In genomic region chr1:230270185-230270939, GRCh38 we compare ENCODE assay signal across 8 cellular contexts.
A peak's percentile ranks its signal among the peaks of the same experiment; 100 is the strongest.
DNase-seq lines count a peak whose midpoint lies in the region; ATAC-seq and TF ChIP-seq lines count a peak whose summit lies in the region.

No MANE protein-coding gene starts in this region.

- H3K27ac ChIP-seq in subcutaneous abdominal adipose tissue (ENCODE audit: low read depth, low read length): peak overlapping the region; percentile 5

- no peaks in the 10 kb centered on the region for H3K27me3 ChIP-seq in subcutaneous abdominal adipose tissue (ENCODE audit: control insufficient read depth in 5 of 5, insufficient read depth in 4 of 5, low read length in 5 of 5)

- H3K4me3 ChIP-seq in GM08714 (ENCODE audit: low read length) (peak overlapping the region; percentile 37; the same call in 1 of the 2 replicates), subcutaneous abdominal adipose tissue (ENCODE audit: low read depth in 1 of 5, low read length in 5 of 5) (no peak overlapping the region)

- intact Hi-C loops in sciatic nerve (cut with DNase I): no loop called here

- no peak overlapping the region for H3K4me3 Mint-ChIP-seq in chondrocyte (ENCODE audit: unreplicated experiment)

- peak; percentile 70 for ATAC-seq in GM21786 (IDR thresholded peaks at IDR 0.05; ENCODE audit: unreplicated experiment)
- ATAC-seq in sciatic nerve: no peak

- TF ChIP-seq CTCF in chondrocyte (IDR thresholded peaks at IDR 0.05): no peak

- no peaks in the 10 kb centered on the region for H3K27me3 Mint-ChIP-seq in chondrocyte (ENCODE audit: low read depth)

- peaks cover 6 to 26% (median 12%) of the 10 kb centered on the region in 5 donors for H3K4me1 ChIP-seq in subcutaneous abdominal adipose tissue (ENCODE audit: control insufficient read depth in 5 of 5, insufficient read depth in 5 of 5, low read length in 5 of 5)

- DNase-seq in NCI-H2196 treated with DMSO at 0.1 percent for 48 hours (lab: John Stamatoyannopoulos, UW; ENCODE audit: unreplicated experiment): peak; percentile 62
- DNase-seq in chondrocyte (ENCODE audit: low spot score): no peak
- no peak for DNase-seq in sciatic nerve (ENCODE audit: low spot score)
- DNase-seq in SIG-M5 (lab: John Stamatoyannopoulos, UW): no peak
- DNase-seq in occipital lobe (lab: John Stamatoyannopoulos, UW): no peak

- H3K36me3 Mint-ChIP-seq in chondrocyte (ENCODE audit: low read depth): peaks cover 12% of the 10 kb centered on the region

- no peaks in the 10 kb centered on the region for H3K9me3 ChIP-seq in subcutaneous abdominal adipose tissue (ENCODE audit: control insufficient read depth in 5 of 5, low read length in 5 of 5)

- H3K9me3 Mint-ChIP-seq in chondrocyte (ENCODE audit: low read depth): no peaks in the 10 kb centered on the region

- H3K4me1 Mint-ChIP-seq in chondrocyte (ENCODE audit: low read depth): peaks cover 17% of the 10 kb centered on the region

- H3K9ac ChIP-seq in subcutaneous abdominal adipose tissue (ENCODE audit: low read length in 5 of 5): no peak overlapping the region

- H3K36me3 ChIP-seq in subcutaneous abdominal adipose tissue (ENCODE audit: control insufficient read depth in 5 of 5, insufficient read depth in 5 of 5, low read length in 5 of 5): peaks cover 8 to 49% (median 19%) of the 10 kb centered on the region in 5 donors

- peak overlapping the region; percentile 60 for H3K27ac Mint-ChIP-seq in chondrocyte (ENCODE audit: unreplicated experiment)
